ENCODE assay signal across 1 cellular context in the genomic region with DNA sequence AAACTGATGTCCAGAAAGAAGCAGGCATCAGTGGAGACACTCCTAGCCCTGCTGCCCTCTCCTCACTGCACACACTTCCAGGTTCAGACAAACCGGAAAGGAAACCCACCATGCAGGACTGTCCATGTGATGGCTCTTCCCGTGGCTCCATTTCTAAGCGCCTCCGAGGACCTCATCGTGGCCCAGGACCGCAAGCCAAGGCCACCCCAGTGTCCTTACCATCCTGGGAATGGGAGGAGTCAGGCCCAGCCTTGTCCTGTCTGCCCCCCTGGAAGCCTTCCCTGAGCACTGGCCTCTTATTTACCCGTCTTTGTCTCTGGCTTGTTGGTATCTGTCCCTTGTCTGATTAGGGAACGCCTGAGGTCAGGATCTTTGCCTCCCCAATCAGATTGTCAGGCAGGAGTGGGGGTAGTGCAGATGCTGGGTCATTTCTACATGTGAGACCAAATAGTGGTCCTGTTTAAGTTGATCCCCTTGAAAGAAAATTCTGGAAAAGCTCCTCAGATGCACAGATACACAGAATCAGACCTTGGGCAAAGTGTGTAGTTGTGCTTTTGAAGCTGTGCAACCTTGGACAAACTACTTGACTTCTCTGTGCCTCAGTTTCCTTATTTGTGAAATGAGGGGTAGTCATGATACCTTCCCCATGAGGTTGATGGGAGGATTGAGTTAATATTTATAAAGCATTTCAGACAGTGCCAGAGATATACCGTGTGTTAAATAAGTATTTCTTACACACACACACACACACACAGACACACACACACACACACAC.
TF ChIP-seq lines count a peak whose summit lies in the region.

No MANE protein-coding gene starts in this region.

TF ChIP-seq in H1, 55 proteins besides CTCF, POLR2A, EP300 and RAD21:
- TF ChIP-seq KDM1A (IDR thresholded peaks at IDR 0.05; ENCODE audit: borderline replicate concordance, low read length) (0 out of 2 replicates have a peak, but pooled peaks have one; percentile 9), SP2 (IDR thresholded peaks at IDR 0.05; ENCODE audit: low read length) (no peak)
